Comparison of ENCODE assay signal across 8 cellular contexts in the genomic region with DNA sequence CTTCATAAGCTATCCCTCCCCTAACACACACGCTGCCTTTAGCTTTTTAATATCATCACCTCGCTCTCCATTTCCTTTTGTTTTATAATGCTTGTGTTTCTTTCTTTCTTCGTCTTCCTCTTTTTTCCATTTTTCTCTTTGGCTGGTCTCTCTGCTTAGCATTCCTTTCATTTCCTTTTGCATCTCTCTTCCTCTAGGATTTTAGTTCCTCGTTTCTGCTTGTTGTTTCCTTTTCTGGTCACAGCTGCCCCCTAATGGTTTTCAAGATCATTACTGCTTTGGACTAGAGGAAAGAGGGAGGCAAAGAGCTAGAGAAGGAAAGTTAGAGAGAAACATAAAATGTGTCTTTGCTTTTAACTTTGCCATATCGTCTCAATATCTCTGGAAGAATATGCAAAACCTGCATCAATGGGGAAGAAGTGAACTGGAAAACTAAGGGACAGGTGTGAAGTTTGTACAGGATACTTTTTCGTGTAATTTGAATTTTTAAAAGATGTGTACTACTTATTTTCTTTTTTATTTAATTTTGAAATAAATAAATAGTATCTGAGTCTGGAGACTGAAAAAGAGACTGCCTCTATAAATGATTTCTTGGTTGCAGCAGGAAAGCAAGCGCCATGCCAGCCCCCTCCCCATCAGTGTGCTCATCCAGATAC. TPM values are rescaled to one million over a fixed set of nuclear protein-coding genes. Genes with fewer than 3 reads are reported as not detected.
DNase-seq lines count a peak whose midpoint lies in the region; ATAC-seq, FAIRE-seq and TF ChIP-seq lines count a peak whose summit lies in the region.

No MANE protein-coding gene starts in this region.

- no peak overlapping the region for H3K4me3 ChIP-seq in astrocyte of the spinal cord (ENCODE audit: low read depth, low read length)

- intact Hi-C loops in CD14-positive monocyte (cut with micrococcal nuclease), result loop anchor here (5.0 to 10.0 kb wide), 2 partner anchors 1349 to 1531 kb away; no protein-coding TSS in a partner anchor

- peaks cover 15 to 17% (median 15%) of the 10 kb centered on the region in 3 donors for H3K27me3 Mint-ChIP-seq in CD14-positive monocyte (ENCODE audit: low read depth in 3 of 3)
- peaks cover 9% of the 10 kb centered on the region in 2 donors for H3K27me3 Mint-ChIP-seq in stimulated activated naive B cell treated with anti-CD40 and anti-IgM and Interleukin-4, amounts not matched to agents 10 μg/mL and 1 μg/mL and 100 μg/mL, for 72 hours

- no peak for ATAC-seq in stimulated activated naive B cell treated with anti-CD40 and anti-IgM and Interleukin-4, amounts not matched to agents 10 μg/mL and 1 μg/mL and 100 μg/mL, for 72 hours (replicated peaks)

- peaks cover 2% of the 10 kb centered on the region for H3K4me1 Mint-ChIP-seq in CD14-positive monocyte
- H3K4me1 Mint-ChIP-seq in stimulated activated naive B cell treated with anti-CD40 and anti-IgM and Interleukin-4, amounts not matched to agents 10 μg/mL and 1 μg/mL and 100 μg/mL, for 72 hours, result peaks cover 4 to 18% of the 10 kb centered on the region in 2 donors

- peaks cover 0 to 2% of the 10 kb centered on the region in 2 donors for H3K36me3 Mint-ChIP-seq in CD14-positive monocyte
- H3K36me3 Mint-ChIP-seq in stimulated activated naive B cell treated with anti-CD40 and anti-IgM and Interleukin-4, amounts not matched to agents 10 μg/mL and 1 μg/mL and 100 μg/mL, for 72 hours, result no peaks in the 10 kb centered on the region

- in situ Hi-C loops in astrocyte of the spinal cord (cut with HindIII; ENCODE audit: low sequenced_read_pairs), result no loop called here

- H3K4me3 Mint-ChIP-seq in CD14-positive monocyte, result no peak overlapping the region
- no peak overlapping the region for H3K4me3 Mint-ChIP-seq in stimulated activated naive B cell treated with anti-CD40 and anti-IgM and Interleukin-4, amounts not matched to agents 10 μg/mL and 1 μg/mL and 100 μg/mL, for 72 hours

- H3K27ac Mint-ChIP-seq in CD14-positive monocyte, result no peak overlapping the region
- H3K27ac Mint-ChIP-seq in stimulated activated naive B cell treated with anti-CD40 and anti-IgM and Interleukin-4, amounts not matched to agents 10 μg/mL and 1 μg/mL and 100 μg/mL, for 72 hours, result no peak overlapping the region

- H3K9me3 Mint-ChIP-seq in CD14-positive monocyte, result no peaks in the 10 kb centered on the region
- H3K9me3 Mint-ChIP-seq in stimulated activated naive B cell treated with anti-CD40 and anti-IgM and Interleukin-4, amounts not matched to agents 10 μg/mL and 1 μg/mL and 100 μg/mL, for 72 hours, result no peaks in the 10 kb centered on the region

- DNase-seq in CD14-positive monocyte (ENCODE audit: low spot score) (no peak), HCEC 1CT (peak; percentile 80), NCI-H460 (ENCODE audit: extremely low read depth, low read depth) (peak; percentile 65), astrocyte of the spinal cord (ENCODE audit: low read depth, low spot score) (peak; percentile 73), kidney glomerular epithelial cell (lab: John Stamatoyannopoulos, UW) (peak; percentile 85), urothelium cell line (ENCODE audit: low spot score) (peak; percentile 58), ecto neural progenitor cell (ENCODE audit: low spot score) (no peak)
- no peak for DNase-seq in stimulated activated naive B cell treated with anti-CD40 and anti-IgM and Interleukin-4, amounts not matched to agents 10 μg/mL and 1 μg/mL and 100 μg/mL, for 72 hours

- TF ChIP-seq CTCF in CD14-positive monocyte (IDR thresholded peaks at IDR 0.05), result peak; percentile 87
- peak; percentile 78 for TF ChIP-seq CTCF in astrocyte of the spinal cord (IDR thresholded peaks at IDR 0.05; ENCODE audit: low read depth, low read length)

- no peak for FAIRE-seq in urothelium cell line (lab: Jason Lieb, UNC)

RNA-seq across cellular contexts. Expression of a gene that starts 6.3 kb away (rescaled TPM):
- 1 to 10 TPM in 1 of 2 donors, under 1 TPM in 1; 0.97 to 1.6 TPM for polyA plus RNA-seq in CD14-positive monocyte
- total RNA-seq in NCI-H460 (2014; rRNA removed; shearing (Covaris generic)), result 6.7 and 7.4 TPM in 2 replicates
- polyA plus RNA-seq in NCI-H460 (2014; cell fraction: nucleus; rRNA removed), result 0.98 and 2.4 TPM in 2 replicates

Comparison
In these comparisons a context has a peak if more than half of its experiments do, and no peak if none do; other contexts are left out.
1. DNase-seq: peak in HCEC 1CT (single experiment), NCI-H460 (single experiment), astrocyte of the spinal cord (single experiment), kidney glomerular epithelial cell (single experiment) and urothelium cell line (single experiment); none in CD14-positive monocyte (single experiment), stimulated activated naive B cell treated with anti-CD40 and anti-IgM and Interleukin-4, amounts not matched to agents 10 μg/mL and 1 μg/mL and 100 μg/mL, for 72 hours (single experiment) and ecto neural progenitor cell (single experiment).